In genomic region chr14:53875337-53875897, GRCh38 we compare ENCODE assay signal across 22 cellular contexts.
"Had no signal": no experiment of that assay in that cellular context is flagged by ENCODE, and none has a peak within 500 bp of the region (broad histone marks: within the 10 kb centered on the region; RNA-seq: fewer than 3 reads in every experiment).

No MANE protein-coding gene starts in this region.

- H3K27ac ChIP-seq: adrenal gland, body of pancreas, colonic mucosa, left lung, ovary, tibial artery, vagina had no signal

- DNase-seq: activated CD4-positive, alpha-beta T cell treated with anti-CD3 and anti-CD28 coated beads, Interleukin-2, amount 50 U/mL, for 4 hours; activated CD4-positive, CD25-positive, alpha-beta regulatory T cell treated with anti-CD3 and anti-CD28 coated beads, Interleukin-2, amount 50 U/mL, for 72 hours; activated naive CD4-positive, alpha-beta T cell treated with anti-CD3 and anti-CD28 coated beads, Interleukin-2, amount 50 U/mL, for 16 hours; activated T-cell treated with anti-CD3 and anti-CD28 coated beads, Interleukin-2, amount 50 U/mL, for 24 hours; adrenal gland; body of pancreas; central memory CD4-positive, alpha-beta T cell; colonic mucosa; hippocampal formation; kidney; left lung; mucosa of descending colon; naive thymus-derived CD4-positive, alpha-beta T cell; ovary; stimulated activated CD4-positive, alpha-beta T cell treated with anti-CD3 and anti-CD28 coated beads, Interleukin-12 subunit alpha, Interleukin-12 subunit beta, amount 100 ng/mL, for 4 hours; stimulated activated CD4-positive, alpha-beta T cell treated with anti-CD3 and anti-CD28 coated beads, Interleukin-2, amount 100 ng/mL, for 24 hours; T-cell; T-helper 9 cell; tibial artery had no signal

- H3K4me3 ChIP-seq: adrenal gland, body of pancreas, colonic mucosa, left lung, mucosa of descending colon, ovary, tibial artery, vagina had no signal

- H3K4me1 Mint-ChIP-seq: memory B cell; naive thymus-derived CD4-positive, alpha-beta T cell; stimulated activated effector memory CD8-positive, alpha-beta T cell treated with anti-CD3 and anti-CD28 coated beads, Interleukin-12 subunit alpha, Interleukin-12 subunit beta, amount 100 ng/mL, for 72 hours; T-cell had no signal

- H3K27ac Mint-ChIP-seq: activated T-cell treated with anti-CD3 and anti-CD28 coated beads, Interleukin-2, amount 50 U/mL, for 24 hours; memory B cell; naive thymus-derived CD4-positive, alpha-beta T cell; stimulated activated effector memory CD8-positive, alpha-beta T cell treated with anti-CD3 and anti-CD28 coated beads, Interleukin-12 subunit alpha, Interleukin-12 subunit beta, amount 100 ng/mL, for 72 hours; T-cell had no signal

- H3K36me3 Mint-ChIP-seq: memory B cell; stimulated activated effector memory CD8-positive, alpha-beta T cell treated with anti-CD3 and anti-CD28 coated beads, Interleukin-12 subunit alpha, Interleukin-12 subunit beta, amount 100 ng/mL, for 72 hours; T-cell had no signal

- H3K9me3 ChIP-seq: adrenal gland, body of pancreas, colonic mucosa, left lung, mucosa of descending colon, ovary, tibial artery, vagina had no signal

- H3K27me3 ChIP-seq: adrenal gland, body of pancreas, colonic mucosa, left lung, ovary, tibial artery, vagina had no signal

- H3K4me1 ChIP-seq: adrenal gland, colonic mucosa, left lung had no signal

- H3K4me3 Mint-ChIP-seq: activated T-cell treated with anti-CD3 and anti-CD28 coated beads, Interleukin-2, amount 50 U/mL, for 24 hours; memory B cell; naive thymus-derived CD4-positive, alpha-beta T cell; stimulated activated effector memory CD8-positive, alpha-beta T cell treated with anti-CD3 and anti-CD28 coated beads, Interleukin-12 subunit alpha, Interleukin-12 subunit beta, amount 100 ng/mL, for 72 hours; T-cell had no signal

- ATAC-seq: body of pancreas; left lung; mucosa of descending colon; naive thymus-derived CD4-positive, alpha-beta T cell; stimulated activated effector memory CD8-positive, alpha-beta T cell treated with anti-CD3 and anti-CD28 coated beads, Interleukin-12 subunit alpha, Interleukin-12 subunit beta, amount 100 ng/mL, for 72 hours; T-cell had no signal

- H3K36me3 ChIP-seq: adrenal gland, colonic mucosa, left lung, ovary, tibial artery, vagina had no signal
